In genomic region chr2:240557101-240557751, GRCh38 we compare ENCODE assay signal across 7 cellular contexts. TPM values are rescaled to one million over a fixed set of nuclear protein-coding genes. Genes with fewer than 3 reads are reported as not detected.
DNase-seq lines count a peak whose midpoint lies in the region; TF ChIP-seq lines count a peak whose summit lies in the region.
"Had no signal": no experiment of that assay in that cellular context is flagged by ENCODE, and none has a peak within 500 bp of the region (broad histone marks: within the 10 kb centered on the region; RNA-seq: fewer than 3 reads in every experiment).

No MANE protein-coding gene starts in this region.

- peaks cover 30% of the 10 kb centered on the region for H4K20me1 ChIP-seq in neural progenitor cell (ENCODE audit: low read depth)

- no peak overlapping the region for H2AFZ ChIP-seq in neural progenitor cell (replicated peaks)

- H3K9me3 ChIP-seq in breast epithelium (no peaks in the 10 kb centered on the region), neural progenitor cell (ENCODE audit: low read depth) (no peaks in the 10 kb centered on the region)

- H3K36me3 ChIP-seq in breast epithelium (no peaks in the 10 kb centered on the region), neural progenitor cell (no peaks in the 10 kb centered on the region)

- no peak for TF ChIP-seq POLR2A in breast epithelium (IDR thresholded peaks at IDR 0.05)

- no peak overlapping the region for H3K4me3 Mint-ChIP-seq in neural progenitor cell

- peak overlapping the region; percentile 90 for H3K4me2 ChIP-seq in neural progenitor cell

- peaks cover 4 to 10% of the 10 kb centered on the region in 2 donors for H3K4me1 ChIP-seq in breast epithelium
- peaks cover 3% of the 10 kb centered on the region for H3K4me1 ChIP-seq in neural progenitor cell

- TF ChIP-seq CTCF in GM12864 (IDR thresholded peaks at IDR 0.05; ENCODE audit: low read depth, low read length, missing control alignments) (no peak), breast epithelium (IDR thresholded peaks at IDR 0.05) (no peak), neural progenitor cell (IDR thresholded peaks at IDR 0.05) (no peak)

- peaks cover 20% of the 10 kb centered on the region for H3F3A ChIP-seq in neural progenitor cell (ENCODE audit: low read depth)

- no peaks in the 10 kb centered on the region for H3K9me3 Mint-ChIP-seq in neural progenitor cell
- H3K9me3 Mint-ChIP-seq: activated naive CD4-positive, alpha-beta T cell treated with anti-CD3 and anti-CD28 coated beads, Interleukin-2, amount 50 U/mL, for 72 hours had no signal

- H3K9ac ChIP-seq in neural progenitor cell, result no peak overlapping the region

- H3K4me3 ChIP-seq in GM12864 (ENCODE audit: low read depth, low read length) (peak overlapping the region; percentile 39), breast epithelium (peak overlapping the region; percentile 46 to 86 (median 64)), neural progenitor cell (peak overlapping the region; percentile 47)

- H3K27ac Mint-ChIP-seq in neural progenitor cell, result no peak overlapping the region

- peaks cover 11% of the 10 kb centered on the region for H3K79me2 ChIP-seq in neural progenitor cell (ENCODE audit: low read depth)

- intact Hi-C loops in breast epithelium (cut with DNase I; ENCODE audit: low total_unique reads), result no loop called here

- H3K36me3 Mint-ChIP-seq in neural progenitor cell, result peaks cover 3% of the 10 kb centered on the region

- DNase-seq in GM12864 (ENCODE audit: low read depth) (no peak), breast epithelium (ENCODE audit: low spot score in 2 of 2) (no peak), neural progenitor cell (ENCODE audit: low spot score) (peak; percentile 7), SIG-M5 (lab: John Stamatoyannopoulos, UW) (no peak), NCI-H524 treated with DMSO at 0.1 percent for 48 hours (lab: John Stamatoyannopoulos, UW) (no peak), GM19238 (ENCODE audit: insufficient read length, low spot score) (no peak)

- no peaks in the 10 kb centered on the region for H3K27me3 Mint-ChIP-seq in neural progenitor cell (ENCODE audit: insufficient read depth, low read depth)

- H3K4me1 Mint-ChIP-seq in neural progenitor cell, result peaks cover 30% of the 10 kb centered on the region

- H3K27me3 ChIP-seq in breast epithelium, result no peaks in the 10 kb centered on the region
- peaks cover 34% of the 10 kb centered on the region for H3K27me3 ChIP-seq in neural progenitor cell

- H3K27ac ChIP-seq in breast epithelium, result no peak overlapping the region
- no peak overlapping the region for H3K27ac ChIP-seq in neural progenitor cell

RNA-seq across cellular contexts. Expression of gene ANKMY1, which starts 0.6 kb away (rescaled TPM):
- 10 to 100 TPM; 13.0 to 32.8 (median 19.0) TPM for total RNA-seq in breast epithelium
- 4.2 and 6.9 TPM in 2 replicates for total RNA-seq in neural progenitor cell (ENCODE audit: low replicate concordance)

RNA-seq across cellular contexts. Expression of gene DUSP28, which starts 2.9 kb away (rescaled TPM):
- total RNA-seq in breast epithelium (1 to 10 TPM; 5.9 to 8.8 (median 6.9) TPM), neural progenitor cell (ENCODE audit: low replicate concordance) (5.1 and 8.9 TPM in 2 replicates)

RNA-seq across cellular contexts. Expression of gene RNPEPL1, which starts 11.1 kb away (rescaled TPM):
- 10 to 100 TPM; 22.4 to 57.9 (median 42.3) TPM for total RNA-seq in breast epithelium
- 2.7 and 7.5 TPM in 2 replicates for total RNA-seq in neural progenitor cell (ENCODE audit: low replicate concordance)

RNA-seq across cellular contexts. Expression of gene CAPN10, which starts 29.3 kb away (rescaled TPM):
- total RNA-seq in breast epithelium, result 10 to 100 TPM; 17.0 to 26.2 (median 25.5) TPM
- 16.1 and 62.9 TPM in 2 replicates for total RNA-seq in neural progenitor cell (ENCODE audit: low replicate concordance)
